In the genomic region with DNA sequence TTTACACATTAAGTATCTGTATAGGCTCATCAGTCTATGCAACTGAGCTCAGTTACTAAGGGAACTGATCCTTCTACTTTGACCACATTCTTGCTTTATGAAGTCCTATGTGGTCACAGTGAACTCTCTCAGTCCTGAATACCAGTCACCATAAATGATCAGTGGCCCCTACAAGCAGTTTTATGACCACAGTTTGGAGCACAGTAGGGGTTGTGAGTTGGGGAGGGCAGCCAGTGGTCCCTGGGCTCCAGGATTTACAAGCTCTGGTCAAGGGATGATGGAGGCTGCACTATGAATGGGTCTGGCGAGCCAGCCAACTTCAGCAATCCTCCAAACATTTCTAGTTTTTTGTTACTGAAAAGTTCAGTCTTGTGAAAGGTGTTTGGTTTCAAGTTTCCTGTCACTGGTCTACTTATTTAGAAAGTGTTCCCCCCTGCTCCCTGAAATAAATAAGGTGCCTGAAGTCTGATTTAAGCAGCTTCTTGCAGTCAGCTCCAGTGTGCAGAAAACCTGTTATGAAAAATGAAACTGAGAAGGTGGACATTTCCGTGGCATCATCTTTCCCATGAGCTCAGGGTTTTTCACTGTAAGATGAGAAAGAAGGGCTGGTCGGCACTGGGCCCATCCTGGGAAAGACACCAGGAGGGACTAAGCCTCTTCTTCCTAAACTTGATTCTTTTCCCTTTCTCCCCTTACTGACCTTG, we compare ENCODE assay signal across 9 cellular contexts.
DNase-seq lines count a peak whose midpoint lies in the region; ATAC-seq, FAIRE-seq and TF ChIP-seq lines count a peak whose summit lies in the region.
"Had no signal": no experiment of that assay in that cellular context is flagged by ENCODE, and none has a peak within 500 bp of the region (broad histone marks: within the 10 kb centered on the region; RNA-seq: fewer than 3 reads in every experiment).

No MANE protein-coding gene starts in this region.

- no peak for TF ChIP-seq CTCF in liver (IDR thresholded peaks at IDR 0.05; ENCODE audit: low read depth, low read length, missing input control)
- TF ChIP-seq CTCF in HepG2 (CRISPR knock-in tag; IDR thresholded peaks at IDR 0.05), result no peak

- no peak overlapping the region for H2AFZ ChIP-seq in HepG2 (ENCODE audit: low read length)

- H3K9me3 ChIP-seq in liver (ENCODE audit: control insufficient read depth in 4 of 4, low read length in 3 of 4), result no peaks in the 10 kb centered on the region
- H3K9me3 ChIP-seq in HepG2 (ENCODE audit: low read length), result no peaks in the 10 kb centered on the region

- no peak overlapping the region for H3K4me2 ChIP-seq in HepG2 (ENCODE audit: low read depth, low read length)

- H3K36me3 ChIP-seq in liver (ENCODE audit: control insufficient read depth in 4 of 4, insufficient read depth in 3 of 4, low read depth in 1 of 4, low read length in 3 of 4), result no peaks in the 10 kb centered on the region
- no peaks in the 10 kb centered on the region for H3K36me3 ChIP-seq in HepG2 (replicated peaks in 1 of 2; ENCODE audit: control insufficient read depth in 1 of 2, insufficient read depth in 2 of 2, low read length in 2 of 2)

- DNase-seq in HepG2 (ENCODE audit: low spot score) (no peak), SHP77 (lab: John Stamatoyannopoulos, UW) (no peak), HuH-7 (ENCODE audit: low spot score) (no peak), iPS-NIHi11 (ENCODE audit: low spot score) (no peak)
- DNase-seq in activated T-helper 2 cell treated with anti-CD3 and anti-CD28 coated beads, Interferon-gamma antibody, Interleukin-2, Interleukin-4, amounts not matched to agents 10 μg/mL and 5 μg/mL and 100 μg/mL, durations not matched to agents 14 hours and 24 hours and 36 hours (ENCODE audit: low spot score), result no peak
- DNase-seq in stimulated activated effector memory CD8-positive, alpha-beta T cell treated with anti-CD3 and anti-CD28 coated beads, Interleukin-12 subunit alpha, Interleukin-12 subunit beta, amount 100 ng/mL, for 72 hours (ENCODE audit: low spot score in 2 of 2), result peak; percentile 22 to 72

- TF ChIP-seq EP300 in HepG2 (IDR thresholded peaks at IDR 0.05; ENCODE audit: low read depth in 2 of 2, low read length in 2 of 2), result no peak
- no peak for TF ChIP-seq EP300 in HepG2 (CRISPR knock-in tag; IDR thresholded peaks at IDR 0.05; ENCODE audit: borderline replicate concordance)

- H3K9me3 Mint-ChIP-seq in activated T-helper 2 cell treated with anti-CD3 and anti-CD28 coated beads, Interferon-gamma antibody, Interleukin-2, Interleukin-4, amounts not matched to agents 10 μg/mL and 5 μg/mL and 100 μg/mL, durations not matched to agents 14 hours and 24 hours and 36 hours, result no peaks in the 10 kb centered on the region
- H3K9me3 Mint-ChIP-seq in stimulated activated effector memory CD8-positive, alpha-beta T cell treated with anti-CD3 and anti-CD28 coated beads, Interleukin-12 subunit alpha, Interleukin-12 subunit beta, amount 100 ng/mL, for 72 hours, result no peaks in the 10 kb centered on the region

- no peaks in the 10 kb centered on the region for H3K79me2 ChIP-seq in HepG2 (ENCODE audit: insufficient read depth, low read length)

- H3K4me1 ChIP-seq in liver (ENCODE audit: control insufficient read depth in 4 of 4, insufficient read depth in 4 of 4, low read length in 3 of 4) (peaks cover 8 to 28% (median 18%) of the 10 kb centered on the region in 4 donors), HepG2 (ENCODE audit: insufficient read depth, low read length) (peaks cover 9% of the 10 kb centered on the region)

- H3K27me3 ChIP-seq in liver (ENCODE audit: control insufficient read depth in 4 of 4, insufficient read depth in 4 of 4, low read length in 3 of 4), result no peaks in the 10 kb centered on the region
- H3K27me3 ChIP-seq in HepG2 (ENCODE audit: control insufficient read depth in 1 of 2, insufficient read depth in 2 of 2, low read length in 2 of 2), result no peaks in the 10 kb centered on the region

- ATAC-seq in HepG2, result no peak
- peak; percentile 76 for ATAC-seq in HG03060 (IDR thresholded peaks at IDR 0.05; ENCODE audit: low read depth, unreplicated experiment)
- peak; percentile 96 for ATAC-seq in stimulated activated effector memory CD8-positive, alpha-beta T cell treated with anti-CD3 and anti-CD28 coated beads, Interleukin-12 subunit alpha, Interleukin-12 subunit beta, amount 100 ng/mL, for 72 hours

- TF ChIP-seq RAD21 in liver (IDR thresholded peaks at IDR 0.05) (no peak), HepG2 (CRISPR knock-in tag; IDR thresholded peaks at IDR 0.05) (no peak)

- H4K20me1 ChIP-seq in HepG2 (ENCODE audit: insufficient read depth, low read length), result no peaks in the 10 kb centered on the region

- H3K9ac ChIP-seq in liver (ENCODE audit: low read depth in 1 of 2, low read length in 2 of 2) (no peak overlapping the region), HepG2 (ENCODE audit: insufficient read depth, low read depth, low read length) (no peak overlapping the region)

- H3K27me3 Mint-ChIP-seq in activated T-helper 2 cell treated with anti-CD3 and anti-CD28 coated beads, Interferon-gamma antibody, Interleukin-2, Interleukin-4, amounts not matched to agents 10 μg/mL and 5 μg/mL and 100 μg/mL, durations not matched to agents 14 hours and 24 hours and 36 hours (ENCODE audit: low read depth), result no peaks in the 10 kb centered on the region

- in situ Hi-C loops in HepG2 (cut with HindIII; ENCODE audit: extremely low pct_ligation_motif_present, low pct_unique_long_range_greater_than_20kb), result no loop called here

- H3K27ac ChIP-seq in liver (ENCODE audit: low read depth in 1 of 2, low read length in 2 of 2), result peak overlapping the region; percentile 66 to 79
- no peak overlapping the region for H3K27ac ChIP-seq in HepG2 (ENCODE audit: extremely low read length, insufficient read depth, low read length)

- peaks cover 39% of the 10 kb centered on the region for H3K4me1 Mint-ChIP-seq in activated T-helper 2 cell treated with anti-CD3 and anti-CD28 coated beads, Interferon-gamma antibody, Interleukin-2, Interleukin-4, amounts not matched to agents 10 μg/mL and 5 μg/mL and 100 μg/mL, durations not matched to agents 14 hours and 24 hours and 36 hours (ENCODE audit: low read depth)
- peaks cover 54% of the 10 kb centered on the region for H3K4me1 Mint-ChIP-seq in stimulated activated effector memory CD8-positive, alpha-beta T cell treated with anti-CD3 and anti-CD28 coated beads, Interleukin-12 subunit alpha, Interleukin-12 subunit beta, amount 100 ng/mL, for 72 hours

- POLR2A ChIA-PET in HepG2 (lab: Yijun Ruan, JAX), result no interaction called here

- intact Hi-C loops in HepG2 (cut with micrococcal nuclease; ENCODE audit: unreplicated experiment), result no loop called here
- intact Hi-C loops in activated T-helper 2 cell treated with anti-CD3 and anti-CD28 coated beads, Interferon-gamma antibody, Interleukin-2, Interleukin-4, amounts not matched to agents 10 μg/mL and 5 μg/mL and 100 μg/mL, durations not matched to agents 14 hours and 24 hours and 36 hours (cut with micrococcal nuclease), result loop anchor here (1.0 to 2.0 kb wide), 2 partner anchors 39 to 78 kb away; no protein-coding TSS in a partner anchor

- CTCF ChIA-PET in HepG2 (lab: Yijun Ruan, JAX; ENCODE audit: low intra/inter-chr PET ratio, low total read pairs), result no interaction called here

- no peak for FAIRE-seq in HepG2 (lab: Jason Lieb, UNC)
- FAIRE-seq: G401.6 had no signal

- H3K4me3 ChIP-seq in liver (ENCODE audit: low read depth in 1 of 3, low read length in 3 of 3) (no peak overlapping the region), HepG2 (replicated peaks in 1 of 3; ENCODE audit: insufficient read depth in 1 of 3, low read depth in 2 of 3, low read length in 3 of 3) (no peak overlapping the region)

- no TSS peak for BruUV-seq in HepG2 (replicated peaks; lab: Mats Ljungman, UMichigan)

- 81% methylated on average over 3 of the region's 3 CpGs for WGBS in liver
- WGBS in HepG2 (ENCODE audit: low lambda C conversion rate), result 71% methylated on average over 2 of the region's 3 CpGs

- H3K27ac Mint-ChIP-seq in activated T-helper 2 cell treated with anti-CD3 and anti-CD28 coated beads, Interferon-gamma antibody, Interleukin-2, Interleukin-4, amounts not matched to agents 10 μg/mL and 5 μg/mL and 100 μg/mL, durations not matched to agents 14 hours and 24 hours and 36 hours, result peak overlapping the region; percentile 100
- H3K27ac Mint-ChIP-seq in stimulated activated effector memory CD8-positive, alpha-beta T cell treated with anti-CD3 and anti-CD28 coated beads, Interleukin-12 subunit alpha, Interleukin-12 subunit beta, amount 100 ng/mL, for 72 hours, result peak overlapping the region; percentile 93

- no peaks in the 10 kb centered on the region for H3K36me3 Mint-ChIP-seq in activated T-helper 2 cell treated with anti-CD3 and anti-CD28 coated beads, Interferon-gamma antibody, Interleukin-2, Interleukin-4, amounts not matched to agents 10 μg/mL and 5 μg/mL and 100 μg/mL, durations not matched to agents 14 hours and 24 hours and 36 hours (ENCODE audit: low read depth)
- no peaks in the 10 kb centered on the region for H3K36me3 Mint-ChIP-seq in stimulated activated effector memory CD8-positive, alpha-beta T cell treated with anti-CD3 and anti-CD28 coated beads, Interleukin-12 subunit alpha, Interleukin-12 subunit beta, amount 100 ng/mL, for 72 hours

- no peak for TF ChIP-seq POLR2A in HepG2 (IDR thresholded peaks at IDR 0.05; ENCODE audit: insufficient read depth in 1 of 2, low read depth in 2 of 2, low read length in 2 of 2)

- H3K4me3 Mint-ChIP-seq in activated T-helper 2 cell treated with anti-CD3 and anti-CD28 coated beads, Interferon-gamma antibody, Interleukin-2, Interleukin-4, amounts not matched to agents 10 μg/mL and 5 μg/mL and 100 μg/mL, durations not matched to agents 14 hours and 24 hours and 36 hours (ENCODE audit: low read depth), result peak overlapping the region; percentile 75
- peak overlapping the region; percentile 61 for H3K4me3 Mint-ChIP-seq in stimulated activated effector memory CD8-positive, alpha-beta T cell treated with anti-CD3 and anti-CD28 coated beads, Interleukin-12 subunit alpha, Interleukin-12 subunit beta, amount 100 ng/mL, for 72 hours

TF ChIP-seq in liver, 16 proteins besides CTCF, POLR2A, EP300 and RAD21 (continues in another document):
- no peak for TF ChIP-seq FOXA2 (IDR thresholded peaks at IDR 0.05)
- no peak for TF ChIP-seq FOXA1 (IDR thresholded peaks at IDR 0.05)

TF ChIP-seq in HepG2, 621 proteins besides CTCF, POLR2A, EP300 and RAD21:
- TF ChIP-seq ZBTB20 (CRISPR knock-in tag; IDR thresholded peaks at IDR 0.05; ENCODE audit: borderline replicate concordance, low read depth), result no peak

Comparison
In these comparisons a context has a peak if more than half of its experiments do, and no peak if none do; other contexts are left out.
1. DNase-seq: peak in stimulated activated effector memory CD8-positive, alpha-beta T cell treated with anti-CD3 and anti-CD28 coated beads, Interleukin-12 subunit alpha, Interleukin-12 subunit beta, amount 100 ng/mL, for 72 hours (2 of 2); none in HepG2 (single experiment), activated T-helper 2 cell treated with anti-CD3 and anti-CD28 coated beads, Interferon-gamma antibody, Interleukin-2, Interleukin-4, amounts not matched to agents 10 μg/mL and 5 μg/mL and 100 μg/mL, durations not matched to agents 14 hours and 24 hours and 36 hours (single experiment), SHP77 (0 of 2), HuH-7 (single experiment) and iPS-NIHi11 (single experiment).